1 cellular context compared by ENCODE assay signal in the genomic region with DNA sequence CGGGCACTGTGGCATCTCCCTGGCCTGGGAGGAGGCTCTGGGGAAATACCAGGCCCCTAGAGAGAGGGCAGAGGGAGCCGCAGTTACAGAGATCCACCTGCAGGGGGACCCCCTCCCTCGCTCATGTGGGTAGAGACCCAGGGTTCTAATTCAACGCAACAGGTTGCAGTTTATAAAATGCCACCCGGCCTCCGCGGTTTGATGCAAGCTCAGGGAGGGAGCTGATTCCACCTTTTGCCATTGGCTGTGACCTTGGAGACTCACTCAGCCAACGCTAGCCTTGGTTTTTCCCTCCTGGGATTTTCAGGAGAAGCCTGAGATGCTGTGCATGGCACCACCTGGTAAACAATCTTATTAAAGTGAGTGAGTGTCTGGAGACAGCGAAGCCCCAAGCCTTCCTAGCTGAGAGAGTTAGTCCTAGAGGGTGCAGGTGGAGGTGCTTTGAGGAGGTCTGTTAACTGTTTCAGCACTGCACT.
TF ChIP-seq lines count a peak whose summit lies in the region.

No MANE protein-coding gene starts in this region.

TF ChIP-seq in HepG2, 621 proteins besides CTCF, POLR2A, EP300 and RAD21 (continued from another document and continues in another):
- TF ChIP-seq, protein P1, sequence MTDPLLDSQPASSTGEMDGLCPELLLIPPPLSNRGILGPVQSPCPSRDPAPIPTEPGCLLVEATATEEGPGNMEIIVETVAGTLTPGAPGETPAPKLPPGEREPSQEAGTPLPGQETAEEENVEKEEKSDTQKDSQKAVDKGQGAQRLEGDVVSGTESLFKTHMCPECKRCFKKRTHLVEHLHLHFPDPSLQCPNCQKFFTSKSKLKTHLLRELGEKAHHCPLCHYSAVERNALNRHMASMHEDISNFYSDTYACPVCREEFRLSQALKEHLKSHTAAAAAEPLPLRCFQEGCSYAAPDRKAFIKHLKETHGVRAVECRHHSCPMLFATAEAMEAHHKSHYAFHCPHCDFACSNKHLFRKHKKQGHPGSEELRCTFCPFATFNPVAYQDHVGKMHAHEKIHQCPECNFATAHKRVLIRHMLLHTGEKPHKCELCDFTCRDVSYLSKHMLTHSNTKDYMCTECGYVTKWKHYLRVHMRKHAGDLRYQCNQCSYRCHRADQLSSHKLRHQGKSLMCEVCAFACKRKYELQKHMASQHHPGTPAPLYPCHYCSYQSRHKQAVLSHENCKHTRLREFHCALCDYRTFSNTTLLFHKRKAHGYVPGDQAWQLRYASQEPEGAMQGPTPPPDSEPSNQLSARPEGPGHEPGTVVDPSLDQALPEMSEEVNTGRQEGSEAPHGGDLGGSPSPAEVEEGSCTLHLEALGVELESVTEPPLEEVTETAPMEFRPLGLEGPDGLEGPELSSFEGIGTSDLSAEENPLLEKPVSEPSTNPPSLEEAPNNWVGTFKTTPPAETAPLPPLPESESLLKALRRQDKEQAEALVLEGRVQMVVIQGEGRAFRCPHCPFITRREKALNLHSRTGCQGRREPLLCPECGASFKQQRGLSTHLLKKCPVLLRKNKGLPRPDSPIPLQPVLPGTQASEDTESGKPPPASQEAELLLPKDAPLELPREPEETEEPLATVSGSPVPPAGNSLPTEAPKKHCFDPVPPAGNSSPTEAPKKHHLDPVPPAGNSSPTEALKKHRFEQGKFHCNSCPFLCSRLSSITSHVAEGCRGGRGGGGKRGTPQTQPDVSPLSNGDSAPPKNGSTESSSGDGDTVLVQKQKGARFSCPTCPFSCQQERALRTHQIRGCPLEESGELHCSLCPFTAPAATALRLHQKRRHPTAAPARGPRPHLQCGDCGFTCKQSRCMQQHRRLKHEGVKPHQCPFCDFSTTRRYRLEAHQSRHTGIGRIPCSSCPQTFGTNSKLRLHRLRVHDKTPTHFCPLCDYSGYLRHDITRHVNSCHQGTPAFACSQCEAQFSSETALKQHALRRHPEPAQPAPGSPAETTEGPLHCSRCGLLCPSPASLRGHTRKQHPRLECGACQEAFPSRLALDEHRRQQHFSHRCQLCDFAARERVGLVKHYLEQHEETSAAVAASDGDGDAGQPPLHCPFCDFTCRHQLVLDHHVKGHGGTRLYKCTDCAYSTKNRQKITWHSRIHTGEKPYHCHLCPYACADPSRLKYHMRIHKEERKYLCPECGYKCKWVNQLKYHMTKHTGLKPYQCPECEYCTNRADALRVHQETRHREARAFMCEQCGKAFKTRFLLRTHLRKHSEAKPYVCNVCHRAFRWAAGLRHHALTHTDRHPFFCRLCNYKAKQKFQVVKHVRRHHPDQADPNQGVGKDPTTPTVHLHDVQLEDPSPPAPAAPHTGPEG (CRISPR knock-in tag; IDR thresholded peaks at IDR 0.05) = no peak
- TF ChIP-seq ZNF101 (CRISPR knock-in tag; IDR thresholded peaks at IDR 0.05; ENCODE audit: borderline replicate concordance, low read depth) (no peak), RARG (CRISPR knock-in tag; IDR thresholded peaks at IDR 0.05; ENCODE audit: low read depth) (no peak), ZNF253 (CRISPR knock-in tag; IDR thresholded peaks at IDR 0.05; ENCODE audit: borderline replicate concordance) (no peak), PHF5A (CRISPR knock-in tag; IDR thresholded peaks at IDR 0.05; ENCODE audit: low read depth, unreplicated experiment) (no peak), NONO (IDR thresholded peaks at IDR 0.05) (no peak), NONO (CRISPR knock-in tag; conservative IDR thresholded peaks at IDR 0.05) (no peak), MAFK (conservative IDR thresholded peaks at IDR 0.05 in 1 of 2, IDR thresholded peaks at IDR 0.05 in 1 of 2; ENCODE audit: low read length in 2 of 2) (no peak), ZC3H13 (CRISPR knock-in tag; IDR thresholded peaks at IDR 0.05) (no peak), SP140L (CRISPR knock-in tag; IDR thresholded peaks at IDR 0.05; ENCODE audit: borderline replicate concordance) (no peak), RFX1 (IDR thresholded peaks at IDR 0.05) (no peak), ZBTB7A (CRISPR knock-in tag; IDR thresholded peaks at IDR 0.05) (no peak), ZNF709 (CRISPR knock-in tag; IDR thresholded peaks at IDR 0.05) (no peak), ZNF776 (CRISPR knock-in tag; IDR thresholded peaks at IDR 0.05) (no peak), ZNF546 (CRISPR knock-in tag; conservative IDR thresholded peaks at IDR 0.05) (no peak), ZBTB21 (CRISPR knock-in tag; IDR thresholded peaks at IDR 0.05) (no peak), ESRRA (CRISPR knock-in tag; IDR thresholded peaks at IDR 0.05; ENCODE audit: low read depth) (no peak), PAX8 (CRISPR knock-in tag; IDR thresholded peaks at IDR 0.05; ENCODE audit: borderline replicate concordance) (no peak), HCFC1 (IDR thresholded peaks at IDR 0.05; ENCODE audit: low read depth, low read length) (no peak), SP2 (CRISPR knock-in tag; IDR thresholded peaks at IDR 0.05) (no peak), ZNF432 (CRISPR knock-in tag; IDR thresholded peaks at IDR 0.05; ENCODE audit: borderline replicate concordance) (no peak), CENPT (CRISPR knock-in tag; IDR thresholded peaks at IDR 0.05; ENCODE audit: low read depth) (no peak), HOXA3 (CRISPR knock-in tag; IDR thresholded peaks at IDR 0.05) (no peak), ZNF33A (CRISPR knock-in tag; IDR thresholded peaks at IDR 0.05; ENCODE audit: borderline replicate concordance) (no peak), RBM39 (IDR thresholded peaks at IDR 0.05; ENCODE audit: low read depth, low read length, poor library complexity, severe bottlenecking) (no peak)
- TF ChIP-seq, protein P2, sequence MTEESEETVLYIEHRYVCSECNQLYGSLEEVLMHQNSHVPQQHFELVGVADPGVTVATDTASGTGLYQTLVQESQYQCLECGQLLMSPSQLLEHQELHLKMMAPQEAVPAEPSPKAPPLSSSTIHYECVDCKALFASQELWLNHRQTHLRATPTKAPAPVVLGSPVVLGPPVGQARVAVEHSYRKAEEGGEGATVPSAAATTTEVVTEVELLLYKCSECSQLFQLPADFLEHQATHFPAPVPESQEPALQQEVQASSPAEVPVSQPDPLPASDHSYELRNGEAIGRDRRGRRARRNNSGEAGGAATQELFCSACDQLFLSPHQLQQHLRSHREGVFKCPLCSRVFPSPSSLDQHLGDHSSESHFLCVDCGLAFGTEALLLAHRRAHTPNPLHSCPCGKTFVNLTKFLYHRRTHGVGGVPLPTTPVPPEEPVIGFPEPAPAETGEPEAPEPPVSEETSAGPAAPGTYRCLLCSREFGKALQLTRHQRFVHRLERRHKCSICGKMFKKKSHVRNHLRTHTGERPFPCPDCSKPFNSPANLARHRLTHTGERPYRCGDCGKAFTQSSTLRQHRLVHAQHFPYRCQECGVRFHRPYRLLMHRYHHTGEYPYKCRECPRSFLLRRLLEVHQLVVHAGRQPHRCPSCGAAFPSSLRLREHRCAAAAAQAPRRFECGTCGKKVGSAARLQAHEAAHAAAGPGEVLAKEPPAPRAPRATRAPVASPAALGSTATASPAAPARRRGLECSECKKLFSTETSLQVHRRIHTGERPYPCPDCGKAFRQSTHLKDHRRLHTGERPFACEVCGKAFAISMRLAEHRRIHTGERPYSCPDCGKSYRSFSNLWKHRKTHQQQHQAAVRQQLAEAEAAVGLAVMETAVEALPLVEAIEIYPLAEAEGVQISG (CRISPR knock-in tag; IDR thresholded peaks at IDR 0.05) = 0 out of 2 replicates have a peak, but pooled peaks have one; percentile 26
- TF ChIP-seq, protein P3, sequence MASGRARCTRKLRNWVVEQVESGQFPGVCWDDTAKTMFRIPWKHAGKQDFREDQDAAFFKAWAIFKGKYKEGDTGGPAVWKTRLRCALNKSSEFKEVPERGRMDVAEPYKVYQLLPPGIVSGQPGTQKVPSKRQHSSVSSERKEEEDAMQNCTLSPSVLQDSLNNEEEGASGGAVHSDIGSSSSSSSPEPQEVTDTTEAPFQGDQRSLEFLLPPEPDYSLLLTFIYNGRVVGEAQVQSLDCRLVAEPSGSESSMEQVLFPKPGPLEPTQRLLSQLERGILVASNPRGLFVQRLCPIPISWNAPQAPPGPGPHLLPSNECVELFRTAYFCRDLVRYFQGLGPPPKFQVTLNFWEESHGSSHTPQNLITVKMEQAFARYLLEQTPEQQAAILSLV (CRISPR knock-in tag; IDR thresholded peaks at IDR 0.05; ENCODE audit: borderline replicate concordance) = peak; percentile 28; the same call in 1 of the 2 replicates
- TF ChIP-seq, protein P4, sequence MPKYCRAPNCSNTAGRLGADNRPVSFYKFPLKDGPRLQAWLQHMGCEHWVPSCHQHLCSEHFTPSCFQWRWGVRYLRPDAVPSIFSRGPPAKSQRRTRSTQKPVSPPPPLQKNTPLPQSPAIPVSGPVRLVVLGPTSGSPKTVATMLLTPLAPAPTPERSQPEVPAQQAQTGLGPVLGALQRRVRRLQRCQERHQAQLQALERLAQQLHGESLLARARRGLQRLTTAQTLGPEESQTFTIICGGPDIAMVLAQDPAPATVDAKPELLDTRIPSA (CRISPR knock-in tag; IDR thresholded peaks at IDR 0.05; ENCODE audit: borderline replicate concordance) = no peak
- TF ChIP-seq, protein P5, sequence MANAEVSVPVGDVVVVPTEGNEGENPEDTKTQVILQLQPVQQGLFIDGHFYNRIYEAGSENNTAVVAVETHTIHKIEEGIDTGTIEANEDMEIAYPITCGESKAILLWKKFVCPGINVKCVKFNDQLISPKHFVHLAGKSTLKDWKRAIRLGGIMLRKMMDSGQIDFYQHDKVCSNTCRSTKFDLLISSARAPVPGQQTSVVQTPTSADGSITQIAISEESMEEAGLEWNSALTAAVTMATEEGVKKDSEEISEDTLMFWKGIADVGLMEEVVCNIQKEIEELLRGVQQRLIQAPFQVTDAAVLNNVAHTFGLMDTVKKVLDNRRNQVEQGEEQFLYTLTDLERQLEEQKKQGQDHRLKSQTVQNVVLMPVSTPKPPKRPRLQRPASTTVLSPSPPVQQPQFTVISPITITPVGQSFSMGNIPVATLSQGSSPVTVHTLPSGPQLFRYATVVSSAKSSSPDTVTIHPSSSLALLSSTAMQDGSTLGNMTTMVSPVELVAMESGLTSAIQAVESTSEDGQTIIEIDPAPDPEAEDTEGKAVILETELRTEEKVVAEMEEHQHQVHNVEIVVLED (CRISPR knock-in tag; IDR thresholded peaks at IDR 0.05; ENCODE audit: borderline replicate concordance) = no peak
- TF ChIP-seq, protein P6, sequence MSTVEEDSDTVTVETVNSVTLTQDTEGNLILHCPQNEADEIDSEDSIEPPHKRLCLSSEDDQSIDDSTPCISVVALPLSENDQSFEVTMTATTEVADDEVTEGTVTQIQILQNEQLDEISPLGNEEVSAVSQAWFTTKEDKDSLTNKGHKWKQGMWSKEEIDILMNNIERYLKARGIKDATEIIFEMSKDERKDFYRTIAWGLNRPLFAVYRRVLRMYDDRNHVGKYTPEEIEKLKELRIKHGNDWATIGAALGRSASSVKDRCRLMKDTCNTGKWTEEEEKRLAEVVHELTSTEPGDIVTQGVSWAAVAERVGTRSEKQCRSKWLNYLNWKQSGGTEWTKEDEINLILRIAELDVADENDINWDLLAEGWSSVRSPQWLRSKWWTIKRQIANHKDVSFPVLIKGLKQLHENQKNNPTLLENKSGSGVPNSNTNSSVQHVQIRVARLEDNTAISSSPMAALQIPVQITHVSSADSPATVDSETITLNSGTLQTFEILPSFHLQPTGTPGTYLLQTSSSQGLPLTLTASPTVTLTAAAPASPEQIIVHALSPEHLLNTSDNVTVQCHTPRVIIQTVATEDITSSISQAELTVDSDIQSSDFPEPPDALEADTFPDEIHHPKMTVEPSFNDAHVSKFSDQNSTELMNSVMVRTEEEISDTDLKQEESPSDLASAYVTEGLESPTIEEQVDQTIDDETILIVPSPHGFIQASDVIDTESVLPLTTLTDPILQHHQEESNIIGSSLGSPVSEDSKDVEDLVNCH (CRISPR knock-in tag; IDR thresholded peaks at IDR 0.05) = no peak
- TF ChIP-seq, protein P7, sequence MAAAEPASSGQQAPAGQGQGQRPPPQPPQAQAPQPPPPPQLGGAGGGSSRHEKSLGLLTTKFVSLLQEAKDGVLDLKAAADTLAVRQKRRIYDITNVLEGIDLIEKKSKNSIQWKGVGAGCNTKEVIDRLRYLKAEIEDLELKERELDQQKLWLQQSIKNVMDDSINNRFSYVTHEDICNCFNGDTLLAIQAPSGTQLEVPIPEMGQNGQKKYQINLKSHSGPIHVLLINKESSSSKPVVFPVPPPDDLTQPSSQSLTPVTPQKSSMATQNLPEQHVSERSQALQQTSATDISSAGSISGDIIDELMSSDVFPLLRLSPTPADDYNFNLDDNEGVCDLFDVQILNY (CRISPR knock-in tag; conservative IDR thresholded peaks at IDR 0.05) = no peak
- TF ChIP-seq, protein P8, sequence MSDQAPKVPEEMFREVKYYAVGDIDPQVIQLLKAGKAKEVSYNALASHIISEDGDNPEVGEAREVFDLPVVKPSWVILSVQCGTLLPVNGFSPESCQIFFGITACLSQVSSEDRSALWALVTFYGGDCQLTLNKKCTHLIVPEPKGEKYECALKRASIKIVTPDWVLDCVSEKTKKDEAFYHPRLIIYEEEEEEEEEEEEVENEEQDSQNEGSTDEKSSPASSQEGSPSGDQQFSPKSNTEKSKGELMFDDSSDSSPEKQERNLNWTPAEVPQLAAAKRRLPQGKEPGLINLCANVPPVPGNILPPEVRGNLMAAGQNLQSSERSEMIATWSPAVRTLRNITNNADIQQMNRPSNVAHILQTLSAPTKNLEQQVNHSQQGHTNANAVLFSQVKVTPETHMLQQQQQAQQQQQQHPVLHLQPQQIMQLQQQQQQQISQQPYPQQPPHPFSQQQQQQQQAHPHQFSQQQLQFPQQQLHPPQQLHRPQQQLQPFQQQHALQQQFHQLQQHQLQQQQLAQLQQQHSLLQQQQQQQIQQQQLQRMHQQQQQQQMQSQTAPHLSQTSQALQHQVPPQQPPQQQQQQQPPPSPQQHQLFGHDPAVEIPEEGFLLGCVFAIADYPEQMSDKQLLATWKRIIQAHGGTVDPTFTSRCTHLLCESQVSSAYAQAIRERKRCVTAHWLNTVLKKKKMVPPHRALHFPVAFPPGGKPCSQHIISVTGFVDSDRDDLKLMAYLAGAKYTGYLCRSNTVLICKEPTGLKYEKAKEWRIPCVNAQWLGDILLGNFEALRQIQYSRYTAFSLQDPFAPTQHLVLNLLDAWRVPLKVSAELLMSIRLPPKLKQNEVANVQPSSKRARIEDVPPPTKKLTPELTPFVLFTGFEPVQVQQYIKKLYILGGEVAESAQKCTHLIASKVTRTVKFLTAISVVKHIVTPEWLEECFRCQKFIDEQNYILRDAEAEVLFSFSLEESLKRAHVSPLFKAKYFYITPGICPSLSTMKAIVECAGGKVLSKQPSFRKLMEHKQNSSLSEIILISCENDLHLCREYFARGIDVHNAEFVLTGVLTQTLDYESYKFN (CRISPR knock-in tag; conservative IDR thresholded peaks at IDR 0.05) = no peak
- TF ChIP-seq, protein P9, sequence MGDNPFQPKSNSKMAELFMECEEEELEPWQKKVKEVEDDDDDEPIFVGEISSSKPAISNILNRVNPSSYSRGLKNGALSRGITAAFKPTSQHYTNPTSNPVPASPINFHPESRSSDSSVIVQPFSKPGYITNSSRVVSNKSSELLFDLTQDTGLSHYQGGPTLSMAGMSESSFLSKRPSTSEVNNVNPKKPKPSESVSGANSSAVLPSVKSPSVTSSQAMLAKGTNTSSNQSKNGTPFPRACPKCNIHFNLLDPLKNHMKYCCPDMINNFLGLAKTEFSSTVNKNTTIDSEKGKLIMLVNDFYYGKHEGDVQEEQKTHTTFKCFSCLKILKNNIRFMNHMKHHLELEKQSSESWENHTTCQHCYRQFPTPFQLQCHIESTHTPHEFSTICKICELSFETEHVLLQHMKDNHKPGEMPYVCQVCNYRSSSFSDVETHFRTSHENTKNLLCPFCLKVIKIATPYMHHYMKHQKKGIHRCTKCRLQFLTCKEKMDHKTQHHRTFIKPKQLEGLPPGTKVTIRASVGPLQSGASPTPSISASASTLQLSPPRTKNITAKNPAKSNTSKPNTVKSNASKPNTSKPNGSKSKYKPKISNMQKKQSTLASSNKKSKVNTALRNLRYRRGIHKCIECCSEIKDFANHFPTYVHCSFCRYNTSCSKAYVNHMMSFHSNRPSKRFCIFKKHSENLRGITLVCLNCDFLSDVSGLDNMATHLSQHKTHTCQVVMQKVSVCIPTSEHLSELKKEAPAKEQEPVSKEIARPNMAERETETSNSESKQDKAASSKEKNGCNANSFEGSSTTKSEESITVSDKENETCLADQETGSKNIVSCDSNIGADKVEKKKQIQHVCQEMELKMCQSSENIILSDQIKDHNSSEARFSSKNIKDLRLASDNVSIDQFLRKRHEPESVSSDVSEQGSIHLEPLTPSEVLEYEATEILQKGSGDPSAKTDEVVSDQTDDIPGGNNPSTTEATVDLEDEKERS (CRISPR knock-in tag; IDR thresholded peaks at IDR 0.05) = 0 out of 2 replicates have a peak, but pooled peaks have one; percentile 36
